In genomic region chr5:91025956-91026355, GRCh38 we compare ENCODE assay signal across 2 cellular contexts.
TF ChIP-seq lines count a peak whose summit lies in the region.

No MANE protein-coding gene starts in this region.

TF ChIP-seq in A549, 52 proteins besides CTCF, POLR2A, EP300 and RAD21 (continued from another document):
- no peak for TF ChIP-seq JUNB (IDR thresholded peaks at IDR 0.05)
- TF ChIP-seq HDAC2 (IDR thresholded peaks at IDR 0.05) = no peak
- TF ChIP-seq, protein P1, sequence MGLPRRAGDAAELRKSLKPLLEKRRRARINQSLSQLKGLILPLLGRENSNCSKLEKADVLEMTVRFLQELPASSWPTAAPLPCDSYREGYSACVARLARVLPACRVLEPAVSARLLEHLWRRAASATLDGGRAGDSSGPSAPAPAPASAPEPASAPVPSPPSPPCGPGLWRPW (IDR thresholded peaks at IDR 0.05) = no peak
- no peak for TF ChIP-seq ESRRA (IDR thresholded peaks at IDR 0.05; ENCODE audit: borderline replicate concordance, low read length)

TF ChIP-seq in liver, 16 proteins besides CTCF, POLR2A, EP300 and RAD21 (continued from another document):
- TF ChIP-seq REST (IDR thresholded peaks at IDR 0.05) (no peak), NR2F2 (IDR thresholded peaks at IDR 0.05) (no peak), FOXA2 (IDR thresholded peaks at IDR 0.05) (no peak), YY1 (IDR thresholded peaks at IDR 0.05) (no peak), GABPA (IDR thresholded peaks at IDR 0.05 in 1 of 2, conservative IDR thresholded peaks at IDR 0.05 in 1 of 2) (no peak), FOXA1 (IDR thresholded peaks at IDR 0.05) (no peak), ZBTB33 (IDR thresholded peaks at IDR 0.05) (no peak)
- TF ChIP-seq, protein P2, sequence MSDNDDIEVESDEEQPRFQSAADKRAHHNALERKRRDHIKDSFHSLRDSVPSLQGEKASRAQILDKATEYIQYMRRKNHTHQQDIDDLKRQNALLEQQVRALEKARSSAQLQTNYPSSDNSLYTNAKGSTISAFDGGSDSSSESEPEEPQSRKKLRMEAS (IDR thresholded peaks at IDR 0.05) = no peak
TF ChIP-seq in liver: peak in this region for 5.
